In the genomic region with DNA sequence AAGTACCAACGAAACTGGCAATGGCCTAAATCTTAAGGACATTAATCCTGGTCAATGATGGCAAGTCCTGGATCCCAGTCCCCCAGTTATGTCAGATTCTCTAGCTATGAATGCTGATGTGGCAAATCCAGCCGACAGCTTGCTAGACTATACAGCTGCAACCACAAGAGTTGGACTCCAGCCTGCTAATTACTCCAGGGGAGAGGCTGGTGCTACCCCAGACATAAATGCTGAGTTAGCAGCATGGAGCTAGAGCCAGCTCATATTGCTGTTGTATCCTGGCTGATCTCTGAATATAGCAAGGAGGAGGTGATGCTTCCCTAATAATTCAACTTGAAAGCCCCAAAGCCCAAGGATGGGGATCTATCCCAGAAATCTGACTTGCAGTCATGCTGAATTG, we compare ENCODE assay signal across 19 cellular contexts.
"Had no signal": no experiment of that assay in that cellular context is flagged by ENCODE, and none has a peak within 500 bp of the region (broad histone marks: within the 10 kb centered on the region; RNA-seq: fewer than 3 reads in every experiment).

No MANE protein-coding gene starts in this region.

- H3K27me3 ChIP-seq: cardiac muscle cell, colonic mucosa, neutrophil, sigmoid colon, suprapubic skin, tibial artery had no signal

- H3K9me3 ChIP-seq: colonic mucosa, left ventricle myocardium inferior, neutrophil, sigmoid colon, suprapubic skin, tibial artery had no signal

- H3K27ac ChIP-seq: cardiac muscle cell, colonic mucosa, left ventricle myocardium inferior, neutrophil, sigmoid colon, suprapubic skin, tibial artery had no signal

- DNase-seq: activated CD4-positive, alpha-beta T cell treated with anti-CD3 and anti-CD28 coated beads for 4 hours; activated CD4-positive, alpha-beta T cell treated with anti-CD3 and anti-CD28 coated beads, Interleukin-2, amount 50 U/mL, for 4 hours; activated naive CD4-positive, alpha-beta T cell; activated T-cell treated with anti-CD3 and anti-CD28 coated beads for 4 hours; activated T-cell treated with anti-CD3 and anti-CD28 coated beads, Interleukin-2, amount 50 U/mL, for 72 hours; anterior cingulate cortex; cerebellar nuclear complex; colonic mucosa; effector memory CD4-positive, alpha-beta T cell; left ventricle myocardium inferior; nephron progenitor cell; sigmoid colon; stimulated activated CD4-positive, alpha-beta T cell treated with anti-CD3 and anti-CD28 coated beads, Interleukin-15, amount 100 ng/mL, for 24 hours; stimulated activated naive CD4-positive, alpha-beta T cell; tibial artery had no signal

- H3K36me3 ChIP-seq: cardiac muscle cell, colonic mucosa, left ventricle myocardium inferior, neutrophil, sigmoid colon, suprapubic skin, tibial artery had no signal

- H3K4me1 ChIP-seq: colonic mucosa, left ventricle myocardium inferior, sigmoid colon, suprapubic skin, tibial artery had no signal

- H3K4me3 ChIP-seq: cardiac muscle cell, colonic mucosa, left ventricle myocardium inferior, lung, sigmoid colon, suprapubic skin, tibial artery had no signal

- ATAC-seq: activated T-cell treated with anti-CD3 and anti-CD28 coated beads, Interleukin-2, amount 50 U/mL, for 72 hours had no signal
